In genomic region chr4:82957045-82957444, GRCh38 we compare ENCODE assay signal across 1 cellular context.
TF ChIP-seq lines count a peak whose summit lies in the region.

No MANE protein-coding gene starts in this region.

TF ChIP-seq in HepG2, 621 proteins besides CTCF, POLR2A, EP300 and RAD21:
- no peak for TF ChIP-seq ZNF670 (CRISPR knock-in tag; IDR thresholded peaks at IDR 0.05; ENCODE audit: borderline replicate concordance)
- no peak for TF ChIP-seq ZNF770 (CRISPR knock-in tag; IDR thresholded peaks at IDR 0.05)
- no peak for TF ChIP-seq ZNF224 (CRISPR knock-in tag; IDR thresholded peaks at IDR 0.05)
- TF ChIP-seq ZNF205 (CRISPR knock-in tag; IDR thresholded peaks at IDR 0.05) = no peak
- TF ChIP-seq HNRNPUL1 (IDR thresholded peaks at IDR 0.05; ENCODE audit: low read depth, low read length) = no peak
- TF ChIP-seq NONO (IDR thresholded peaks at IDR 0.05) = no peak
- no peak for TF ChIP-seq NONO (CRISPR knock-in tag; conservative IDR thresholded peaks at IDR 0.05)
- TF ChIP-seq DMTF1 (CRISPR knock-in tag; IDR thresholded peaks at IDR 0.05) = no peak
- no peak for TF ChIP-seq ZNF879 (CRISPR knock-in tag; IDR thresholded peaks at IDR 0.05)
- no peak for TF ChIP-seq THRA (CRISPR knock-in tag; IDR thresholded peaks at IDR 0.05; ENCODE audit: borderline replicate concordance)
- TF ChIP-seq GATAD2A (CRISPR knock-in tag; IDR thresholded peaks at IDR 0.05) = no peak
- TF ChIP-seq ARID5B (CRISPR knock-in tag; IDR thresholded peaks at IDR 0.05) = no peak
- no peak for TF ChIP-seq TBP (CRISPR knock-in tag; IDR thresholded peaks at IDR 0.05)
- TF ChIP-seq, protein P1, sequence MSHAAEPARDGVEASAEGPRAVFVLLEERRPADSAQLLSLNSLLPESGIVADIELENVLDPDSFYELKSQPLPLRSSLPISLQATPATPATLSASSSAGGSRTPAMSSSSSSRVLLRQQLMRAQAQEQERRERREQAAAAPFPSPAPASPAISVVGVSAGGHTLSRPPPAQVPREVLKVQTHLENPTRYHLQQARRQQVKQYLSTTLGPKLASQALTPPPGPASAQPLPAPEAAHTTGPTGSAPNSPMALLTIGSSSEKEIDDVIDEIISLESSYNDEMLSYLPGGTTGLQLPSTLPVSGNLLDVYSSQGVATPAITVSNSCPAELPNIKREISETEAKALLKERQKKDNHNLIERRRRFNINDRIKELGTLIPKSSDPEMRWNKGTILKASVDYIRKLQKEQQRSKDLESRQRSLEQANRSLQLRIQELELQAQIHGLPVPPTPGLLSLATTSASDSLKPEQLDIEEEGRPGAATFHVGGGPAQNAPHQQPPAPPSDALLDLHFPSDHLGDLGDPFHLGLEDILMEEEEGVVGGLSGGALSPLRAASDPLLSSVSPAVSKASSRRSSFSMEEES (CRISPR knock-in tag; IDR thresholded peaks at IDR 0.05) = no peak
- no peak for TF ChIP-seq HOMEZ (CRISPR knock-in tag; IDR thresholded peaks at IDR 0.05; ENCODE audit: low read depth)
- no peak for TF ChIP-seq ZNF510 (CRISPR knock-in tag; IDR thresholded peaks at IDR 0.05; ENCODE audit: low read depth)
- TF ChIP-seq, protein P2, sequence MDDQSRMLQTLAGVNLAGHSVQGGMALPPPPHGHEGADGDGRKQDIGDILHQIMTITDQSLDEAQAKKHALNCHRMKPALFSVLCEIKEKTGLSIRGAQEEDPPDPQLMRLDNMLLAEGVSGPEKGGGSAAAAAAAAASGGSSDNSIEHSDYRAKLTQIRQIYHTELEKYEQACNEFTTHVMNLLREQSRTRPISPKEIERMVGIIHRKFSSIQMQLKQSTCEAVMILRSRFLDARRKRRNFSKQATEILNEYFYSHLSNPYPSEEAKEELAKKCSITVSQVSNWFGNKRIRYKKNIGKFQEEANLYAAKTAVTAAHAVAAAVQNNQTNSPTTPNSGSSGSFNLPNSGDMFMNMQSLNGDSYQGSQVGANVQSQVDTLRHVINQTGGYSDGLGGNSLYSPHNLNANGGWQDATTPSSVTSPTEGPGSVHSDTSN (CRISPR knock-in tag; IDR thresholded peaks at IDR 0.05; ENCODE audit: borderline replicate concordance) = no peak
- no peak for TF ChIP-seq CEBPB (IDR thresholded peaks at IDR 0.05; ENCODE audit: borderline replicate concordance, low read depth, low read length)
